Comparison of ENCODE assay signal across 1 cellular context in the genomic region with DNA sequence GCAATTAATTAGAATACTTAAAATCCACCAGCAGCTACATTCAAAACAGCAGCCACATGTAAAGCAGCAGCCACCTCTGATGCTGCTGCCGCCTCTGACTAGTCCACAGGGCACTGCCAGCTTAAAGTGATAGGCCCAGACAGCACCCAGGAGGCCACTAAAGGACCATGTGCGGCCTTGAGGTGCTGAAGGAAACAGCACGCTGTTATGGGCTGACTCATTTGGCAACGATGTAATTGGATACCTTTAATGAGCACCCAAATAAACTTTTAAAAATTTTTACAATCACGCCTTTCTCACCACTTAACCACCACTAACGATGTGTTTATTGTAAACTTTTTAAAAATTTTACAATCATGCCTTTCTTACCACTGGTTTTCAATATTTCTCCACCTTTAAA.
TF ChIP-seq lines count a peak whose summit lies in the region.

No MANE protein-coding gene starts in this region.

TF ChIP-seq in GM23338, 12 proteins besides CTCF, POLR2A, EP300 and RAD21 (continued from another document):
- TF ChIP-seq ZNF331 (CRISPR knock-in tag; IDR thresholded peaks at IDR 0.05; ENCODE audit: low read depth) = no peak
